ENCODE assay signal across 25 cellular contexts in genomic region chr6:11295969-11296368, GRCh38.
DNase-seq lines count a peak whose midpoint lies in the region; ATAC-seq and TF ChIP-seq lines count a peak whose summit lies in the region.
"Had no signal": no experiment of that assay in that cellular context is flagged by ENCODE, and none has a peak within 500 bp of the region (broad histone marks: within the 10 kb centered on the region; RNA-seq: fewer than 3 reads in every experiment).

No MANE protein-coding gene starts in this region.

- CTCF ChIA-PET in HEK293 (lab: Yijun Ruan, JAX): no interaction called here

- H3K27me3 ChIP-seq in neutrophil: no peaks in the 10 kb centered on the region
- H3K27me3 ChIP-seq: BE2C, BLaER1 had no signal

- no peak overlapping the region for H3K27ac ChIP-seq in HEK293 (ENCODE audit: extremely low read depth, low read depth, low read length)
- peak overlapping the region; percentile 94 for H3K27ac ChIP-seq in VCaP
- H3K27ac ChIP-seq in neutrophil: peak overlapping the region; percentile 31
- H3K27ac ChIP-seq: BLaER1 had no signal

- H3K27ac Mint-ChIP-seq in activated T-helper 17 cell treated with anti-CD3 and anti-CD28 coated beads, Interleukin-2, amount 50 U/mL, for 72 hours: peak overlapping the region; percentile 28
- no peak overlapping the region for H3K27ac Mint-ChIP-seq in nephron progenitor cell

- ATAC-seq in activated T-helper 17 cell treated with anti-CD3 and anti-CD28 coated beads, Interleukin-2, amount 50 U/mL, for 72 hours (replicated peaks): no peak

- H3K9me3 ChIP-seq in HEK293 (ENCODE audit: control insufficient read depth, insufficient read depth, low read depth, low read length): no peaks in the 10 kb centered on the region; the same call in 1 of the 2 replicates
- H3K9me3 ChIP-seq in neutrophil: no peaks in the 10 kb centered on the region
- H3K9me3 ChIP-seq: BE2C had no signal

- H3K36me3 ChIP-seq in HEK293 (ENCODE audit: control insufficient read depth in 2 of 2, insufficient read depth in 1 of 2, low read length in 2 of 2) (no peaks in the 10 kb centered on the region), neutrophil (peaks cover 48% of the 10 kb centered on the region)
- H3K36me3 ChIP-seq: BE2C had no signal

- POLR2A ChIA-PET in HEK293 (lab: Yijun Ruan, JAX): no interaction called here

- no peak overlapping the region for H3K4me3 Mint-ChIP-seq in activated T-helper 17 cell treated with anti-CD3 and anti-CD28 coated beads, Interleukin-2, amount 50 U/mL, for 72 hours
- no peak overlapping the region for H3K4me3 Mint-ChIP-seq in nephron progenitor cell
- H3K4me3 Mint-ChIP-seq: CD14-positive monocyte; CD4-positive, alpha-beta memory T cell; CD4-positive, CD25-positive, alpha-beta regulatory T cell had no signal

- H3K27me3 Mint-ChIP-seq in activated T-helper 17 cell treated with anti-CD3 and anti-CD28 coated beads, Interleukin-2, amount 50 U/mL, for 72 hours: no peaks in the 10 kb centered on the region
- H3K27me3 Mint-ChIP-seq in nephron progenitor cell (ENCODE audit: low read depth, poor library complexity): peaks cover 3% of the 10 kb centered on the region
- H3K27me3 Mint-ChIP-seq: CD4-positive, alpha-beta memory T cell; CD4-positive, CD25-positive, alpha-beta regulatory T cell; CD8-positive, alpha-beta memory T cell had no signal

- no peak for TF ChIP-seq CTCF in HEK293 (tag by site-specific recombination; IDR thresholded peaks at IDR 0.05)
- TF ChIP-seq CTCF in VCaP (conservative IDR thresholded peaks at IDR 0.05): no peak
- TF ChIP-seq CTCF in neutrophil (IDR thresholded peaks at IDR 0.05): no peak
- no peak for TF ChIP-seq CTCF in nephron progenitor cell (IDR thresholded peaks at IDR 0.05)

- H3K36me3 Mint-ChIP-seq in activated T-helper 17 cell treated with anti-CD3 and anti-CD28 coated beads, Interleukin-2, amount 50 U/mL, for 72 hours (ENCODE audit: low read depth): peaks cover 81% of the 10 kb centered on the region
- H3K36me3 Mint-ChIP-seq in nephron progenitor cell (ENCODE audit: low read depth): peaks cover 22% of the 10 kb centered on the region

- H3K4me3 ChIP-seq in HEK293 (ENCODE audit: low read depth, low read length) (no peak overlapping the region), neutrophil (ENCODE audit: low read depth in 1 of 2, low read length in 1 of 2) (no peak overlapping the region)
- H3K4me3 ChIP-seq: BLaER1 had no signal

- peaks cover 4% of the 10 kb centered on the region for H3K9me3 Mint-ChIP-seq in activated T-helper 17 cell treated with anti-CD3 and anti-CD28 coated beads, Interleukin-2, amount 50 U/mL, for 72 hours
- peaks cover 47% of the 10 kb centered on the region for H3K9me3 Mint-ChIP-seq in nephron progenitor cell

- DNase-seq in SK-N-DZ (ENCODE audit: low spot score) (no peak), nephron progenitor cell (no peak), GF-D8 (lab: John Stamatoyannopoulos, UW) (no peak)
- DNase-seq in activated CD4-positive, CD25-positive, alpha-beta regulatory T cell treated with anti-CD3 and anti-CD28 coated beads, Interleukin-2, amount 50 U/mL, for 72 hours: no peak
- DNase-seq: 8988T; ACHN; BE2C; C1 segment of cervical spinal cord; CD4-positive, alpha-beta memory T cell; CD4-positive, CD25-positive, alpha-beta regulatory T cell; CD8-positive, alpha-beta memory T cell; COR-L47; DMS 273 treated with DMSO at 0.1 percent for 48 hours; DMS153; DMS53; DMS79; DND-41; EL; GDM1 had no signal

- peaks cover 23% of the 10 kb centered on the region for H3K4me1 Mint-ChIP-seq in activated T-helper 17 cell treated with anti-CD3 and anti-CD28 coated beads, Interleukin-2, amount 50 U/mL, for 72 hours
- H3K4me1 Mint-ChIP-seq in nephron progenitor cell: peaks cover 25% of the 10 kb centered on the region

- H3K4me1 ChIP-seq in HEK293 (ENCODE audit: control insufficient read depth, insufficient read depth, low read length): peaks cover 7% of the 10 kb centered on the region
- peaks cover 18 to 22% of the 10 kb centered on the region in 2 experiments for H3K4me1 ChIP-seq in neutrophil (ENCODE audit: control insufficient read depth in 1 of 2, insufficient read depth in 1 of 2, low read depth in 1 of 2, low read length in 1 of 2)
- H3K4me1 ChIP-seq: BE2C, BLaER1 had no signal

TF ChIP-seq in HEK293, 187 proteins besides CTCF, POLR2A, EP300 and RAD21:
- TF ChIP-seq ZNF837 (tag by site-specific recombination; IDR thresholded peaks at IDR 0.05) (no peak), ZNF548 (tag by site-specific recombination; IDR thresholded peaks at IDR 0.05) (peak; percentile 94)
